In the genomic region with DNA sequence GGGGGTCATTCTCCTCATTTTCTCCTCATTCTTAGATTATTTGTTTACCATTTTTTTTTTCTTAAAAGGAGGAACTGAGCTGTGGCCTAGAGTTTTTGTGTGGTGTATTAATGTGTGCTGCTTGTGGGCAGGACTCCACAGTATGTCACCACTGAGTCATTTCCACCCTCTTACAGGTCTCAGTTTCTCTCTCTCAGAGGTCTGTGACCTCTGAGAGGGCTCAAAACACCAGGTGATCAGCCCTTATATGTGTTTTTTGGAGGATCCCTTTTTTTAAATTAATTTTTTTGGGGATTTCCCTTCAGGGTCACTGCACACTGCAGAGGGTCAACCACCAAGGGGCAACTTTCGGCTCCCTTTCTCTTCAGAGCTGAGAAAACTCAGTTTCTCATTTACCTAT, we compare ENCODE assay signal across 1 cellular context.
TF ChIP-seq lines count a peak whose summit lies in the region.

No MANE protein-coding gene starts in this region.

TF ChIP-seq in GM12878, 131 proteins besides CTCF, POLR2A, EP300 and RAD21 (continued from another document and continues in another):
- TF ChIP-seq, protein P1, sequence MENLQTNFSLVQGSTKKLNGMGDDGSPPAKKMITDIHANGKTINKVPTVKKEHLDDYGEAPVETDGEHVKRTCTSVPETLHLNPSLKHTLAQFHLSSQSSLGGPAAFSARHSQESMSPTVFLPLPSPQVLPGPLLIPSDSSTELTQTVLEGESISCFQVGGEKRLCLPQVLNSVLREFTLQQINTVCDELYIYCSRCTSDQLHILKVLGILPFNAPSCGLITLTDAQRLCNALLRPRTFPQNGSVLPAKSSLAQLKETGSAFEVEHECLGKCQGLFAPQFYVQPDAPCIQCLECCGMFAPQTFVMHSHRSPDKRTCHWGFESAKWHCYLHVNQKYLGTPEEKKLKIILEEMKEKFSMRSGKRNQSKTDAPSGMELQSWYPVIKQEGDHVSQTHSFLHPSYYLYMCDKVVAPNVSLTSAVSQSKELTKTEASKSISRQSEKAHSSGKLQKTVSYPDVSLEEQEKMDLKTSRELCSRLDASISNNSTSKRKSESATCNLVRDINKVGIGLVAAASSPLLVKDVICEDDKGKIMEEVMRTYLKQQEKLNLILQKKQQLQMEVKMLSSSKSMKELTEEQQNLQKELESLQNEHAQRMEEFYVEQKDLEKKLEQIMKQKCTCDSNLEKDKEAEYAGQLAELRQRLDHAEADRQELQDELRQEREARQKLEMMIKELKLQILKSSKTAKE (IDR thresholded peaks at IDR 0.05; ENCODE audit: low read depth, poor library complexity, severe bottlenecking) = peak; percentile 61
- TF ChIP-seq SREBF2 (IDR thresholded peaks at IDR 0.05; ENCODE audit: low read length) = no peak
- no peak for TF ChIP-seq GATAD2B (conservative IDR thresholded peaks at IDR 0.05; ENCODE audit: low read depth)
- TF ChIP-seq RELB (IDR thresholded peaks at IDR 0.05; ENCODE audit: low read depth) = peak; percentile 47; the same call in 1 of the 2 replicates
- no peak; the same call in 1 of the 2 replicates for TF ChIP-seq MTA3 (IDR thresholded peaks at IDR 0.05; ENCODE audit: borderline replicate concordance, low read length)
- peak; percentile 26 for TF ChIP-seq MEF2B (IDR thresholded peaks at IDR 0.05; ENCODE audit: partially characterized antibody, poor library complexity, severe bottlenecking)
- TF ChIP-seq SP1 (IDR thresholded peaks at IDR 0.05; ENCODE audit: low read depth, low read length) = no peak
- no peak for TF ChIP-seq MLLT1 (IDR thresholded peaks at IDR 0.05)
- TF ChIP-seq ASH2L (IDR thresholded peaks at IDR 0.05; ENCODE audit: borderline replicate concordance, low read depth) = no peak
- no peak for TF ChIP-seq YBX1 (IDR thresholded peaks at IDR 0.05)
- TF ChIP-seq TARDBP (IDR thresholded peaks at IDR 0.05; ENCODE audit: borderline replicate concordance) = no peak
- TF ChIP-seq ZBED1 (IDR thresholded peaks at IDR 0.05; ENCODE audit: borderline replicate concordance) = no peak
- TF ChIP-seq NR2C1 (IDR thresholded peaks at IDR 0.05) = peak; percentile 58
- TF ChIP-seq EED (IDR thresholded peaks at IDR 0.05; ENCODE audit: low read depth) = peak; percentile 58; the same call in 1 of the 2 replicates
- no peak for TF ChIP-seq ZBTB40 (IDR thresholded peaks at IDR 0.05; ENCODE audit: borderline replicate concordance)
- TF ChIP-seq SMAD1 (IDR thresholded peaks at IDR 0.05; ENCODE audit: low read depth, partially characterized antibody) = no peak
- no peak for TF ChIP-seq BRCA1 (IDR thresholded peaks at IDR 0.05; ENCODE audit: low read depth, low read length)
- TF ChIP-seq, protein P2, sequence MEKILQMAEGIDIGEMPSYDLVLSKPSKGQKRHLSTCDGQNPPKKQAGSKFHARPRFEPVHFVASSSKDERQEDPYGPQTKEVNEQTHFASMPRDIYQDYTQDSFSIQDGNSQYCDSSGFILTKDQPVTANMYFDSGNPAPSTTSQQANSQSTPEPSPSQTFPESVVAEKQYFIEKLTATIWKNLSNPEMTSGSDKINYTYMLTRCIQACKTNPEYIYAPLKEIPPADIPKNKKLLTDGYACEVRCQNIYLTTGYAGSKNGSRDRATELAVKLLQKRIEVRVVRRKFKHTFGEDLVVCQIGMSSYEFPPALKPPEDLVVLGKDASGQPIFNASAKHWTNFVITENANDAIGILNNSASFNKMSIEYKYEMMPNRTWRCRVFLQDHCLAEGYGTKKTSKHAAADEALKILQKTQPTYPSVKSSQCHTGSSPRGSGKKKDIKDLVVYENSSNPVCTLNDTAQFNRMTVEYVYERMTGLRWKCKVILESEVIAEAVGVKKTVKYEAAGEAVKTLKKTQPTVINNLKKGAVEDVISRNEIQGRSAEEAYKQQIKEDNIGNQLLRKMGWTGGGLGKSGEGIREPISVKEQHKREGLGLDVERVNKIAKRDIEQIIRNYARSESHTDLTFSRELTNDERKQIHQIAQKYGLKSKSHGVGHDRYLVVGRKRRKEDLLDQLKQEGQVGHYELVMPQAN (conservative IDR thresholded peaks at IDR 0.05) = no peak
- no peak for TF ChIP-seq EGR1 (IDR thresholded peaks at IDR 0.05; ENCODE audit: borderline replicate concordance in 1 of 2, low read depth in 2 of 2, low read length in 2 of 2)
- TF ChIP-seq RB1 (IDR thresholded peaks at IDR 0.05; ENCODE audit: borderline replicate concordance) = no peak
- TF ChIP-seq BCL3 (IDR thresholded peaks at IDR 0.05; ENCODE audit: borderline replicate concordance, insufficient read depth, low read depth, low read length, poor library complexity, severe bottlenecking) = peak; percentile 78
- peak; percentile 96 for TF ChIP-seq RUNX3 (IDR thresholded peaks at IDR 0.05; ENCODE audit: low read length)
- no peak for TF ChIP-seq LARP7 (IDR thresholded peaks at IDR 0.05)
- peak; percentile 8; the same call in 1 of the 2 replicates for TF ChIP-seq USF2 (IDR thresholded peaks at IDR 0.05; ENCODE audit: borderline replicate concordance, low read depth, low read length)
- TF ChIP-seq E2F4 (IDR thresholded peaks at IDR 0.05; ENCODE audit: low read depth, low read length) = no peak
- TF ChIP-seq, protein P3, sequence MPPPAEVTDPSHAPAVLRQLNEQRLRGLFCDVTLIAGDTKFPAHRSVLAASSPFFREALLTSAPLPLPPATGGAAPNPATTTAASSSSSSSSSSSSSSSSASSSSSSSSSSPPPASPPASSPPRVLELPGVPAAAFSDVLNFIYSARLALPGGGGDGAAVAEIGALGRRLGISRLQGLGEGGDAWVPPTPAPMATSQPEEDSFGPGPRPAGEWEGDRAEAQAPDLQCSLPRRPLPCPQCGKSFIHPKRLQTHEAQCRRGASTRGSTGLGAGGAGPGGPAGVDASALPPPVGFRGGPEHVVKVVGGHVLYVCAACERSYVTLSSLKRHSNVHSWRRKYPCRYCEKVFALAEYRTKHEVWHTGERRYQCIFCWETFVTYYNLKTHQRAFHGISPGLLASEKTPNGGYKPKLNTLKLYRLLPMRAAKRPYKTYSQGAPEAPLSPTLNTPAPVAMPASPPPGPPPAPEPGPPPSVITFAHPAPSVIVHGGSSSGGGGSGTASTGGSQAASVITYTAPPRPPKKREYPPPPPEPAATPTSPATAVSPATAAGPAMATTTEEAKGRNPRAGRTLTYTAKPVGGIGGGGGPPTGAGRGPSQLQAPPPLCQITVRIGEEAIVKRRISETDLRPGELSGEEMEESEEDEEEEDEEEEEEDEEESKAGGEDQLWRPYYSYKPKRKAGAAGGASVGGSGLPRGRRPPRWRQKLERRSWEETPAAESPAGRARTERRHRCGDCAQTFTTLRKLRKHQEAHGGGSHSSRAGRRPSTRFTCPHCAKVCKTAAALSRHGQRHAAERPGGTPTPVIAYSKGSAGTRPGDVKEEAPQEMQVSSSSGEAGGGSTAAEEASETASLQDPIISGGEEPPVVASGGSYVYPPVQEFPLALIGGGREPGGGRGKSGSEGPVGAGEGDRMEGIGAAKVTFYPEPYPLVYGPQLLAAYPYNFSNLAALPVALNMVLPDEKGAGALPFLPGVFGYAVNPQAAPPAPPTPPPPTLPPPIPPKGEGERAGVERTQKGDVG (CRISPR knock-in tag; IDR thresholded peaks at IDR 0.05) = no peak
- peak; percentile 90 for TF ChIP-seq SPI1 (IDR thresholded peaks at IDR 0.05; ENCODE audit: borderline replicate concordance, insufficient read depth, low read depth, low read length)
- peak; percentile 61 for TF ChIP-seq CREB1 (IDR thresholded peaks at IDR 0.05; ENCODE audit: low read depth)
- TF ChIP-seq ZNF592 (IDR thresholded peaks at IDR 0.05) = no peak
